Comparison of ENCODE assay signal across 7 cellular contexts in the genomic region with DNA sequence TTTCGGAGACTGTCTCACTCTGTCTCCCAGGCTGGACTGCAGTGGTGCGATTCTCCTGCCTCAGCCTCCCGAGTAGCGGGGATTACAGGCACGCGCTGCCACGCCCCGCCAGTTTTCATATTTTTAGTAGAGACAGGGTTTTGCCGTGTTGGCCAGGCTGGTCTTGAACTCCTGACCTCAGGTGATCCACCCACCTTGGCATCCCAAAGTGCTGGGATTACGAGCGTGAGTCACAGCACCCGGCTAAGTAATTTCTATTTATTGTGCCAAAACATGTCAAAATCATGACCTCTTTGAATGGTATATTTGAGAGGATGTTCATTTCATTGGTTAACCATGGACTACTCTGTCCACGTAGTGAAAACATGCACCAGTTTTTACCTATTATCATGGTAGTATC.
DNase-seq lines count a peak whose midpoint lies in the region; ATAC-seq, FAIRE-seq and TF ChIP-seq lines count a peak whose summit lies in the region.
"Not testable (repeated sequence)": the region's sequence is repeated elsewhere in the genome, so short reads cannot be mapped to it uniquely, and the experiment has no call there.

No MANE protein-coding gene starts in this region.

- not testable (repeated sequence) for H3K9me3 ChIP-seq in Karpas-422 (ENCODE audit: low read length); RWPE2 (ENCODE audit: severe bottlenecking); kidney (ENCODE audit: control insufficient read depth in 1 of 2, low read length in 2 of 2)

- H3K4me1 ChIP-seq in Karpas-422 (ENCODE audit: low read length) (peaks cover 91% of the 10 kb centered on the region), RWPE2 (ENCODE audit: insufficient read depth, poor library complexity, severe bottlenecking) (peaks cover 11% of the 10 kb centered on the region)
- not testable (repeated sequence) for H3K4me1 ChIP-seq in kidney (ENCODE audit: control insufficient read depth in 1 of 2, insufficient read depth in 1 of 2, low read depth in 1 of 2, low read length in 2 of 2)

- H3K9ac ChIP-seq in Karpas-422 (ENCODE audit: low read length); kidney (ENCODE audit: low read length in 2 of 2): not testable (repeated sequence)

- intact Hi-C loops in kidney (cut with DNase I) = not testable (repeated sequence)

- not testable (repeated sequence) for TF ChIP-seq POLR2A in H54 (IDR thresholded peaks at IDR 0.05; ENCODE audit: low read depth, low read length)

- H3K36me3 ChIP-seq in Karpas-422 (ENCODE audit: insufficient read depth, low read length) (peaks cover 13% of the 10 kb centered on the region), RWPE2 (ENCODE audit: low read depth) (peaks cover 16% of the 10 kb centered on the region)
- H3K36me3 ChIP-seq in kidney (ENCODE audit: control insufficient read depth in 1 of 2, insufficient read depth in 2 of 2, low read length in 2 of 2) = not testable (repeated sequence)

- H3K9me2 ChIP-seq in Karpas-422 (replicated peaks; ENCODE audit: insufficient read depth, low read length) = not testable (repeated sequence)

- H3K79me2 ChIP-seq in Karpas-422 (ENCODE audit: low read length) = peaks cover 92% of the 10 kb centered on the region

- peak overlapping the region; percentile 97 for H3K27ac ChIP-seq in Karpas-422 (ENCODE audit: low read length)
- H3K27ac ChIP-seq in RWPE2 (ENCODE audit: poor library complexity, severe bottlenecking); kidney (ENCODE audit: low read depth in 2 of 2, low read length in 2 of 2): not testable (repeated sequence)

- peak overlapping the region; percentile 44 for H3K27ac Mint-ChIP-seq in central memory CD8-positive, alpha-beta T cell (ENCODE audit: low read depth)

- not testable (repeated sequence) for H3K4me2 ChIP-seq in Karpas-422 (ENCODE audit: low read depth, low read length, poor library complexity, severe bottlenecking)

- peak; percentile 6 for FAIRE-seq in H54 (lab: Jason Lieb, UNC)
- FAIRE-seq in kidney (lab: Jason Lieb, UNC) = not testable (repeated sequence)
- FAIRE-seq in urothelium cell line (lab: Jason Lieb, UNC) = peak; percentile 50

- H3K27me3 Mint-ChIP-seq in central memory CD8-positive, alpha-beta T cell = not testable (repeated sequence)

- not testable (repeated sequence) for DNase-seq in H54 (ENCODE audit: insufficient read length, low spot score); Karpas-422; RWPE2 (ENCODE audit: low spot score); central memory CD8-positive, alpha-beta T cell (ENCODE audit: low spot score in 2 of 2); urothelium cell line (ENCODE audit: low spot score)
- peak; percentile 41 for DNase-seq in NCI-H226
- peak; percentile 32 for DNase-seq in kidney

- not testable (repeated sequence) for H3K4me3 ChIP-seq in Karpas-422 (ENCODE audit: low read length); RWPE2 (ENCODE audit: severe bottlenecking); kidney (ENCODE audit: low read length in 2 of 2)

- H4K20me1 ChIP-seq in Karpas-422 (ENCODE audit: insufficient read depth, low read depth, low read length) = not testable (repeated sequence)

- H3K9me3 Mint-ChIP-seq in central memory CD8-positive, alpha-beta T cell = not testable (repeated sequence)

- peaks cover 20% of the 10 kb centered on the region for H3K4me1 Mint-ChIP-seq in central memory CD8-positive, alpha-beta T cell

- ATAC-seq in RWPE2 (ENCODE audit: low read depth) = peak; percentile 46; the same call in 1 of the 3 replicates
- ATAC-seq in central memory CD8-positive, alpha-beta T cell (replicated peaks; ENCODE audit: extremely low read depth, poor library complexity, severe bottlenecking) = not testable (repeated sequence)

- not testable (repeated sequence) for H3K4me3 Mint-ChIP-seq in central memory CD8-positive, alpha-beta T cell

- H3K36me3 Mint-ChIP-seq in central memory CD8-positive, alpha-beta T cell (ENCODE audit: insufficient read depth) = not testable (repeated sequence)

- H3K27me3 ChIP-seq in Karpas-422 (ENCODE audit: low read length); RWPE2 (ENCODE audit: insufficient read depth, poor library complexity, severe bottlenecking): not testable (repeated sequence)

- not testable (repeated sequence) for H2AFZ ChIP-seq in Karpas-422 (ENCODE audit: low read length)

- TF ChIP-seq CTCF in RWPE2 (IDR thresholded peaks at IDR 0.05; ENCODE audit: poor library complexity, severe bottlenecking); kidney (IDR thresholded peaks at IDR 0.05; ENCODE audit: borderline replicate concordance, extremely low read depth, insufficient read depth): not testable (repeated sequence)
